In the genomic region with DNA sequence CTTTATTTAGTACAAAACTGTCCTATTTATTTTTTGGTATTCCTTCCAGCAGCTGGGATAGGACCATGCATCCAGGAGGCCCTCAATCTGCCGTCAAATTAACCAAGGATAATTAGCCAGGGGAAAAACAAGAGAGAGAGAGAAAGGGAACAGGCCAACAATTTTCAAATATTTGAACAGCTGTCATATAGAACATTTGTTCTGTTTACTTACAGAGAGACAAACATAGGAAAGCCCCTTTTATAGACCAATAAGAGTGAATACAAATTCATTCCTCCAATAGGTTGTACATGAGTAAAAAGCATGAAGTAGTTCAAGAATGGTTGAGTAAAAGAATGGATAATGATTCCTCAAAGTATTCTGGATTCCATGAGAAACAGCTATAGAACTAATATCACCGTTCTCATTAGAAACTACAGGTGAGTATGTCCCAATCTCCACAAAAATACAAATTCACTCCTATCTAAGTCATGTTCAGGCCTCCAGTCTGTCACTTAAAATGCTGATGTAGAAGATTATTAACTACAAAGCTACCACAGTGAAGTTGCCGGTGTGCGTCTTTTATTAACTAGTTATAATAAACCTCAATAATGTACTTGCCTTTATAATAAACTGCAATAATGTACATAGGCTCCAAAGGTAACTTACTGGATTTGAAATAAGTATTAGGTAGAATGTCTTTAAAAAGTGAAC, we compare ENCODE assay signal across 19 cellular contexts.
DNase-seq lines count a peak whose midpoint lies in the region; ATAC-seq, FAIRE-seq and TF ChIP-seq lines count a peak whose summit lies in the region.
"Had no signal": no experiment of that assay in that cellular context is flagged by ENCODE, and none has a peak within 500 bp of the region (broad histone marks: within the 10 kb centered on the region; RNA-seq: fewer than 3 reads in every experiment).

No MANE protein-coding gene starts in this region.

- no peak overlapping the region for H3K27ac Mint-ChIP-seq in activated T-helper 17 cell treated with anti-CD3 and anti-CD28 coated beads, Interleukin-2, amount 50 U/mL, for 72 hours
- H3K27ac Mint-ChIP-seq: natural killer cell treated with Interleukin-12 subunit alpha and Interleukin-12 subunit beta and Interleukin-15 and Interleukin-18, amount 100 ng/mL, for 72 hours had no signal

- H3K9me3 ChIP-seq in K562 (replicated peaks; ENCODE audit: control insufficient read depth, insufficient read depth, low read depth, low read length), result no peaks in the 10 kb centered on the region
- H3K9me3 ChIP-seq: uterus had no signal

- no peaks in the 10 kb centered on the region for H3K4me1 Mint-ChIP-seq in activated T-helper 17 cell treated with anti-CD3 and anti-CD28 coated beads, Interleukin-2, amount 50 U/mL, for 72 hours

- H3K9ac ChIP-seq in K562 (ENCODE audit: insufficient read depth in 1 of 2, low read depth in 2 of 2, low read length in 2 of 2), result no peak overlapping the region

- peaks cover 4 to 8% of the 10 kb centered on the region in 2 experiments; a peak in 4 of 5 replicates for H3K27me3 ChIP-seq in K562 (ENCODE audit: control insufficient read depth in 2 of 2, insufficient read depth in 2 of 2, low read length in 2 of 2)
- H3K27me3 ChIP-seq: uterus had no signal

- no peak overlapping the region for H3K4me3 ChIP-seq in K562
- H3K4me3 ChIP-seq: uterus had no signal

- WGBS in K562 (ENCODE audit: insufficient coverage, low coverage, missing lambda C conversion rate), result 27% methylated on average over 4 of the region's 4 CpGs

- H4K20me1 ChIP-seq in K562 (replicated peaks; ENCODE audit: control insufficient read depth, insufficient read depth, low read length), result no peaks in the 10 kb centered on the region

- H3K4me3 Mint-ChIP-seq in activated T-helper 17 cell treated with anti-CD3 and anti-CD28 coated beads, Interleukin-2, amount 50 U/mL, for 72 hours, result no peak overlapping the region
- H3K4me3 Mint-ChIP-seq: natural killer cell treated with Interleukin-12 subunit alpha and Interleukin-12 subunit beta and Interleukin-15 and Interleukin-18, amount 100 ng/mL, for 72 hours had no signal

- FAIRE-seq in K562 (lab: Jason Lieb, UNC), result no peak
- FAIRE-seq: colon had no signal

- no peaks in the 10 kb centered on the region for H3K9me3 Mint-ChIP-seq in activated T-helper 17 cell treated with anti-CD3 and anti-CD28 coated beads, Interleukin-2, amount 50 U/mL, for 72 hours
- H3K9me3 Mint-ChIP-seq: natural killer cell treated with Interleukin-12 subunit alpha and Interleukin-12 subunit beta and Interleukin-15 and Interleukin-18, amount 100 ng/mL, for 72 hours had no signal

- no TSS peak for BruUV-seq in K562 (replicated peaks; lab: Mats Ljungman, UMichigan)

- CTCF ChIA-PET in K562 (lab: Yijun Ruan, JAX; ENCODE audit: low intra/inter-chr PET ratio), result no interaction called here

- H3K79me2 ChIP-seq in K562 (ENCODE audit: control insufficient read depth, insufficient read depth, low read length), result no peaks in the 10 kb centered on the region

- H3K27me3 Mint-ChIP-seq in activated T-helper 17 cell treated with anti-CD3 and anti-CD28 coated beads, Interleukin-2, amount 50 U/mL, for 72 hours, result no peaks in the 10 kb centered on the region
- H3K27me3 Mint-ChIP-seq: natural killer cell treated with Interleukin-12 subunit alpha and Interleukin-12 subunit beta and Interleukin-15 and Interleukin-18, amount 100 ng/mL, for 72 hours had no signal

- H3K36me3 Mint-ChIP-seq in activated T-helper 17 cell treated with anti-CD3 and anti-CD28 coated beads, Interleukin-2, amount 50 U/mL, for 72 hours (ENCODE audit: low read depth), result peaks cover 64% of the 10 kb centered on the region
- H3K36me3 Mint-ChIP-seq: natural killer cell treated with Interleukin-12 subunit alpha and Interleukin-12 subunit beta and Interleukin-15 and Interleukin-18, amount 100 ng/mL, for 72 hours had no signal

- H3K36me3 ChIP-seq in K562 (ENCODE audit: control insufficient read depth, insufficient read depth, low read length), result no peaks in the 10 kb centered on the region
- H3K36me3 ChIP-seq: uterus had no signal

- ATAC-seq in K562 (no peak), HG03139 (IDR thresholded peaks at IDR 0.05; ENCODE audit: unreplicated experiment) (no peak)
- ATAC-seq in activated T-helper 17 cell treated with anti-CD3 and anti-CD28 coated beads, Interleukin-2, amount 50 U/mL, for 72 hours (replicated peaks), result no peak
- ATAC-seq: natural killer cell treated with Interleukin-12 subunit alpha and Interleukin-12 subunit beta and Interleukin-15 and Interleukin-18, amount 100 ng/mL, for 72 hours had no signal

- H2AFZ ChIP-seq in K562 (ENCODE audit: low read depth, low read length), result no peak overlapping the region

- no peak for TF ChIP-seq EP300 in K562 (IDR thresholded peaks at IDR 0.05; ENCODE audit: low read length)

- H3K4me2 ChIP-seq in K562 (ENCODE audit: insufficient read depth, low read length), result no peak overlapping the region

- POLR2A ChIA-PET in K562 (lab: Yijun Ruan, JAX), result interaction anchor here (0.8 kb wide), 1 partner anchor 260 kb away, joined by 3 read pairs; no protein-coding TSS in a partner anchor

- H3K9me1 ChIP-seq in K562 (ENCODE audit: control insufficient read depth, insufficient read depth, low read length), result no peaks in the 10 kb centered on the region

- DNase-seq in COR-L47 (lab: John Stamatoyannopoulos, UW) (peak; percentile 65), NCI-H1092 treated with DMSO at 0.1 percent for 48 hours (lab: John Stamatoyannopoulos, UW) (peak; percentile 90), NCI-H2171 (lab: John Stamatoyannopoulos, UW) (peak; percentile 69), K562 (ENCODE audit: extremely low read depth in 1 of 4, low spot score in 3 of 4) (no peak), ACHN (no peak)
- DNase-seq in stimulated activated CD8-positive, alpha-beta memory T cell treated with anti-CD3 and anti-CD28 coated beads, Interleukin-4, amount 100 ng/mL, for 48 hours, result no peak
- DNase-seq: activated naive CD4-positive, alpha-beta T cell treated with anti-CD3 and anti-CD28 coated beads, Interleukin-2, amount 50 U/mL, for 16 hours; foreskin fibroblast; hypothalamus; kidney glomerular epithelial cell; mesenchymal stem cell; NCI-H187; stimulated activated CD4-positive, alpha-beta T cell treated with anti-CD3 and anti-CD28 coated beads, Interleukin-4, amount 100 ng/mL, for 4 hours; uterus had no signal

- H3K4me1 ChIP-seq in K562 (replicated peaks in 1 of 2; ENCODE audit: control insufficient read depth in 2 of 2, insufficient read depth in 2 of 2, low read length in 2 of 2), result no peaks in the 10 kb centered on the region
- H3K4me1 ChIP-seq: uterus had no signal

- TF ChIP-seq RAD21 in K562 (CRISPR knock-in tag; conservative IDR thresholded peaks at IDR 0.05 in 1 of 2, IDR thresholded peaks at IDR 0.05 in 1 of 2), result no peak

- in situ Hi-C loops in K562 (cut with MboI), result no loop called here
- in situ Hi-C loops in ACHN (cut with HindIII; ENCODE audit: low pct_ligation_motif_present, low pct_unique_long_range_greater_than_20kb, low sequenced_read_pairs), result no loop called here

- no peak overlapping the region for H3K27ac ChIP-seq in K562 (ENCODE audit: extremely low read depth, low read depth, low read length)
- H3K27ac ChIP-seq: RWPE1, uterus had no signal

- intact Hi-C loops in K562 (cut with micrococcal nuclease), result no loop called here

- no peak for TF ChIP-seq POLR2A in K562 (conservative IDR thresholded peaks at IDR 0.05)

- TF ChIP-seq CTCF in K562 (IDR thresholded peaks at IDR 0.05 in 2 of 3, conservative IDR thresholded peaks at IDR 0.05 in 1 of 3; ENCODE audit: insufficient read depth in 2 of 3, low read depth in 1 of 3, low read length in 3 of 3), result no peak

TF ChIP-seq in K562, 482 proteins besides CTCF, POLR2A, EP300 and RAD21:
- TF ChIP-seq MAFF (IDR thresholded peaks at IDR 0.05; ENCODE audit: low read length) (0 out of 2 replicates have a peak, but pooled peaks have one; percentile 25), MEIS2 (IDR thresholded peaks at IDR 0.05; ENCODE audit: partially characterized antibody) (no peak), ZNF316 (IDR thresholded peaks at IDR 0.05) (peak; percentile 59; the same call in 1 of the 2 replicates), C11orf30 (IDR thresholded peaks at IDR 0.05; ENCODE audit: low read depth) (peak; percentile 32), MAFG (tag; conservative IDR thresholded peaks at IDR 0.05) (0 out of 2 replicates have a peak, but pooled peaks have one; percentile 8), IFI16 (CRISPR knock-in tag; IDR thresholded peaks at IDR 0.05) (no peak)
- TF ChIP-seq, protein P1, sequence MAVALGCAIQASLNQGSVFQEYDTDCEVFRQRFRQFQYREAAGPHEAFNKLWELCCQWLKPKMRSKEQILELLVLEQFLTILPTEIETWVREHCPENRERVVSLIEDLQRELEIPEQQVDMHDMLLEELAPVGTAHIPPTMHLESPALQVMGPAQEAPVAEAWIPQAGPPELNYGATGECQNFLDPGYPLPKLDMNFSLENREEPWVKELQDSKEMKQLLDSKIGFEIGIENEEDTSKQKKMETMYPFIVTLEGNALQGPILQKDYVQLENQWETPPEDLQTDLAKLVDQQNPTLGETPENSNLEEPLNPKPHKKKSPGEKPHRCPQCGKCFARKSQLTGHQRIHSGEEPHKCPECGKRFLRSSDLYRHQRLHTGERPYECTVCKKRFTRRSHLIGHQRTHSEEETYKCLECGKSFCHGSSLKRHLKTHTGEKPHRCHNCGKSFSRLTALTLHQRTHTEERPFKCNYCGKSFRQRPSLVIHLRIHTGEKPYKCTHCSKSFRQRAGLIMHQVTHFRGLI (CRISPR knock-in tag; IDR thresholded peaks at IDR 0.05), result no peak

Comparison
In these comparisons a context has a peak if more than half of its experiments do, and no peak if none do; other contexts are left out.
1. DNase-seq: peak in COR-L47 (single experiment), NCI-H1092 treated with DMSO at 0.1 percent for 48 hours (single experiment) and NCI-H2171 (single experiment); none in K562 (0 of 4), stimulated activated CD8-positive, alpha-beta memory T cell treated with anti-CD3 and anti-CD28 coated beads, Interleukin-4, amount 100 ng/mL, for 48 hours (single experiment) and ACHN (single experiment).